Comparison of ENCODE assay signal across 2 cellular contexts in genomic region chr7:130269318-130269694, GRCh38.
TF ChIP-seq lines count a peak whose summit lies in the region.

No MANE protein-coding gene starts in this region.

TF ChIP-seq in GM23338, 12 proteins besides CTCF, POLR2A, EP300 and RAD21:
- TF ChIP-seq ZNF114 (CRISPR knock-in tag; IDR thresholded peaks at IDR 0.05) = no peak
- TF ChIP-seq CREB1 (CRISPR knock-in tag; IDR thresholded peaks at IDR 0.05; ENCODE audit: low read depth) = no peak
- TF ChIP-seq EZH2phosphoT487 (IDR thresholded peaks at IDR 0.05; ENCODE audit: unreplicated experiment) = no peak
- no peak for TF ChIP-seq EZH2 (IDR thresholded peaks at IDR 0.05; ENCODE audit: low read depth, unreplicated experiment)
- no peak for TF ChIP-seq JUNB (IDR thresholded peaks at IDR 0.05; ENCODE audit: unreplicated experiment)
- TF ChIP-seq, protein P1, sequence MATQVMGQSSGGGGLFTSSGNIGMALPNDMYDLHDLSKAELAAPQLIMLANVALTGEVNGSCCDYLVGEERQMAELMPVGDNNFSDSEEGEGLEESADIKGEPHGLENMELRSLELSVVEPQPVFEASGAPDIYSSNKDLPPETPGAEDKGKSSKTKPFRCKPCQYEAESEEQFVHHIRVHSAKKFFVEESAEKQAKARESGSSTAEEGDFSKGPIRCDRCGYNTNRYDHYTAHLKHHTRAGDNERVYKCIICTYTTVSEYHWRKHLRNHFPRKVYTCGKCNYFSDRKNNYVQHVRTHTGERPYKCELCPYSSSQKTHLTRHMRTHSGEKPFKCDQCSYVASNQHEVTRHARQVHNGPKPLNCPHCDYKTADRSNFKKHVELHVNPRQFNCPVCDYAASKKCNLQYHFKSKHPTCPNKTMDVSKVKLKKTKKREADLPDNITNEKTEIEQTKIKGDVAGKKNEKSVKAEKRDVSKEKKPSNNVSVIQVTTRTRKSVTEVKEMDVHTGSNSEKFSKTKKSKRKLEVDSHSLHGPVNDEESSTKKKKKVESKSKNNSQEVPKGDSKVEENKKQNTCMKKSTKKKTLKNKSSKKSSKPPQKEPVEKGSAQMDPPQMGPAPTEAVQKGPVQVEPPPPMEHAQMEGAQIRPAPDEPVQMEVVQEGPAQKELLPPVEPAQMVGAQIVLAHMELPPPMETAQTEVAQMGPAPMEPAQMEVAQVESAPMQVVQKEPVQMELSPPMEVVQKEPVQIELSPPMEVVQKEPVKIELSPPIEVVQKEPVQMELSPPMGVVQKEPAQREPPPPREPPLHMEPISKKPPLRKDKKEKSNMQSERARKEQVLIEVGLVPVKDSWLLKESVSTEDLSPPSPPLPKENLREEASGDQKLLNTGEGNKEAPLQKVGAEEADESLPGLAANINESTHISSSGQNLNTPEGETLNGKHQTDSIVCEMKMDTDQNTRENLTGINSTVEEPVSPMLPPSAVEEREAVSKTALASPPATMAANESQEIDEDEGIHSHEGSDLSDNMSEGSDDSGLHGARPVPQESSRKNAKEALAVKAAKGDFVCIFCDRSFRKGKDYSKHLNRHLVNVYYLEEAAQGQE (IDR thresholded peaks at IDR 0.05; ENCODE audit: unreplicated experiment) = no peak
- TF ChIP-seq STAT1 (IDR thresholded peaks at IDR 0.05; ENCODE audit: unreplicated experiment) = no peak
- TF ChIP-seq, protein P2, sequence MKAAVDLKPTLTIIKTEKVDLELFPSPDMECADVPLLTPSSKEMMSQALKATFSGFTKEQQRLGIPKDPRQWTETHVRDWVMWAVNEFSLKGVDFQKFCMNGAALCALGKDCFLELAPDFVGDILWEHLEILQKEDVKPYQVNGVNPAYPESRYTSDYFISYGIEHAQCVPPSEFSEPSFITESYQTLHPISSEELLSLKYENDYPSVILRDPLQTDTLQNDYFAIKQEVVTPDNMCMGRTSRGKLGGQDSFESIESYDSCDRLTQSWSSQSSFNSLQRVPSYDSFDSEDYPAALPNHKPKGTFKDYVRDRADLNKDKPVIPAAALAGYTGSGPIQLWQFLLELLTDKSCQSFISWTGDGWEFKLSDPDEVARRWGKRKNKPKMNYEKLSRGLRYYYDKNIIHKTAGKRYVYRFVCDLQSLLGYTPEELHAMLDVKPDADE (IDR thresholded peaks at IDR 0.05) = no peak
- TF ChIP-seq ZNF462 (CRISPR knock-in tag; IDR thresholded peaks at IDR 0.05) = no peak
TF ChIP-seq in GM23338: peak in this region for 0.

TF ChIP-seq in H1, 55 proteins besides CTCF, POLR2A, EP300 and RAD21:
- no peak for TF ChIP-seq CEBPB (IDR thresholded peaks at IDR 0.05; ENCODE audit: low read depth, low read length)
- no peak for TF ChIP-seq MAX (IDR thresholded peaks at IDR 0.05)
- TF ChIP-seq TAF1 (IDR thresholded peaks at IDR 0.05; ENCODE audit: low read depth, low read length) = no peak
- no peak for TF ChIP-seq FOSL1 (IDR thresholded peaks at IDR 0.05; ENCODE audit: insufficient read depth, low read depth, low read length)
- TF ChIP-seq USF2 (IDR thresholded peaks at IDR 0.05; ENCODE audit: low read length) = no peak
